Comparison of ENCODE assay signal across 10 cellular contexts in the genomic region with DNA sequence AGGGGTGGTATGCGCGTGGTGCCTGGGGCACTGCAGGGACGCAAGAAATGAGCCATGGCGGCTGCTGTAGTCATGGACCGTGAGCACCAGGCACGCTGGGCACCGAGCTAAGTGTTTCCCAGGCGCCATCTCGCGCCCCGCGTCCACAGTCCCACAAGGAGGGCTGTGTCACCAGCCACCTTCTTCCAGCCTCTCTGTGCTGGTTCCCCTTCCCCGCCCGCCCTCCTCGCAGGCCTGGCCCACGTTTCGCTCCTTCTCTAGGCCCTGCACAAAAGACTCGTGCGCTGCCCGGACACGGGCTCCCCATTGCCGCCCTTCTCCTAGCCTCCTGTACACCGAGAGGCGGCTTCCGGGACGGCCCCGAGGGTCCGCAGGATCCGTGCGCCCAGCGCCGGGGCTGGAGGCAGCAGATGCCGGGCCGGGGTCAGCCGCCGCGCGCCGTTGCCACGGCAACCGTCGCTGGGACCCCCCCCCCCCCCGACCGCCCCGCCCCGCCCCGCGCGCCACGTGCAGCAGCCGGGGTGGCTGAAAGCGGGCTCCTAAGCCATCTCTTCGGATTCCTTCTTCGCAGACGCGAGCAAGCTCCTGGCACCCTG.
DNase-seq lines count a peak whose midpoint lies in the region; ATAC-seq, FAIRE-seq and TF ChIP-seq lines count a peak whose summit lies in the region.
"Had no signal": no experiment of that assay in that cellular context is flagged by ENCODE, and none has a peak within 500 bp of the region (broad histone marks: within the 10 kb centered on the region; RNA-seq: fewer than 3 reads in every experiment).

No MANE protein-coding gene starts in this region.

- H3K27me3 ChIP-seq in H7 (ENCODE audit: control insufficient read depth, insufficient read depth, low read length) = peaks cover 12% of the 10 kb centered on the region
- H3K27me3 ChIP-seq in astrocyte (ENCODE audit: insufficient read depth, low read length) = peaks cover 18% of the 10 kb centered on the region
- H3K27me3 ChIP-seq in small intestine (ENCODE audit: control insufficient read depth in 2 of 2, insufficient read depth in 2 of 2, low read length in 2 of 2) = no peaks in the 10 kb centered on the region

- H3K4me3 ChIP-seq in H7 (ENCODE audit: insufficient read depth, low read depth, low read length) (peak overlapping the region; percentile 40), astrocyte (ENCODE audit: insufficient read depth, low read depth, low read length) (no peak overlapping the region), iPS-11a (ENCODE audit: low read depth, low read length) (peak overlapping the region; percentile 14), small intestine (ENCODE audit: low read depth in 1 of 2, low read length in 2 of 2) (no peak overlapping the region)

- H3K27me3 Mint-ChIP-seq in astrocyte (ENCODE audit: low read depth, unreplicated experiment) = peaks cover 32% of the 10 kb centered on the region

- 17 to 32% (median 27%) methylated on average over 47 to 56 of the region's 56 CpGs for WGBS in small intestine, 3 donors

- H3K27ac ChIP-seq in astrocyte (ENCODE audit: low read depth, low read length) = no peak overlapping the region
- H3K27ac ChIP-seq in small intestine (ENCODE audit: low read depth in 1 of 2, low read length in 1 of 2) = no peak overlapping the region

- H3K36me3 ChIP-seq in H7 (replicated peaks; ENCODE audit: control insufficient read depth, insufficient read depth, low read length) (no peaks in the 10 kb centered on the region), astrocyte (ENCODE audit: insufficient read depth, low read length) (no peaks in the 10 kb centered on the region), small intestine (ENCODE audit: control insufficient read depth in 2 of 2, insufficient read depth in 2 of 2, low read length in 2 of 2) (no peaks in the 10 kb centered on the region)

- H2AFZ ChIP-seq in astrocyte (ENCODE audit: low read depth, low read length) = peak overlapping the region; percentile 58

- H3K9me3 ChIP-seq in astrocyte (ENCODE audit: insufficient read depth, low read depth, low read length) (peaks cover 4% of the 10 kb centered on the region), small intestine (ENCODE audit: control insufficient read depth, low read depth) (no peaks in the 10 kb centered on the region)

- no peak for TF ChIP-seq CTCF in astrocyte (IDR thresholded peaks at IDR 0.05; ENCODE audit: insufficient read depth, low read depth, low read length)

- H3K4me2 ChIP-seq in astrocyte (ENCODE audit: low read length) = peak overlapping the region; percentile 76

- FAIRE-seq in astrocyte (lab: Jason Lieb, UNC) (no peak), small intestine (lab: Jason Lieb, UNC) (no peak)
- FAIRE-seq: H54 had no signal

- no peaks in the 10 kb centered on the region for H3K79me2 ChIP-seq in astrocyte (ENCODE audit: insufficient read depth, low read length)

- no peaks in the 10 kb centered on the region for H3K4me1 Mint-ChIP-seq in astrocyte (ENCODE audit: low read depth, unreplicated experiment)

- DNase-seq in H7 = peak; percentile 97
- DNase-seq in astrocyte (ENCODE audit: low read depth) = no peak
- peak; percentile 78 for DNase-seq in retina
- no peak for DNase-seq in COLO668 (lab: John Stamatoyannopoulos, UW; ENCODE audit: unreplicated experiment)
- no peak for DNase-seq in small intestine
- no peak for DNase-seq in NCI-H82 treated with DMSO at 0.1 percent for 48 hours (lab: John Stamatoyannopoulos, UW; ENCODE audit: unreplicated experiment)
- DNase-seq: NCI-H2029 had no signal

- H3K4me1 ChIP-seq in astrocyte (ENCODE audit: insufficient read depth, low read length) (no peaks in the 10 kb centered on the region), small intestine (ENCODE audit: control insufficient read depth in 2 of 2, insufficient read depth in 1 of 2, low read depth in 1 of 2, low read length in 1 of 2) (no peaks in the 10 kb centered on the region)

- no peak for ATAC-seq in HG03025 (IDR thresholded peaks at IDR 0.05; ENCODE audit: low FRiP score, unreplicated experiment)

- H3K9ac ChIP-seq in astrocyte (ENCODE audit: low read length) = no peak overlapping the region

- no peaks in the 10 kb centered on the region for H3K36me3 Mint-ChIP-seq in astrocyte (ENCODE audit: low read depth, unreplicated experiment)

- no peak overlapping the region for H3K27ac Mint-ChIP-seq in astrocyte (ENCODE audit: unreplicated experiment)

- peaks cover 9% of the 10 kb centered on the region for H3K9me3 Mint-ChIP-seq in astrocyte (ENCODE audit: unreplicated experiment)

- peak overlapping the region; percentile 73 for H3K4me3 Mint-ChIP-seq in astrocyte (ENCODE audit: unreplicated experiment)

- no peaks in the 10 kb centered on the region for H4K20me1 ChIP-seq in astrocyte (ENCODE audit: insufficient read depth, low read length)

Comparison
In these comparisons a context has a peak if more than half of its experiments do, and no peak if none do; other contexts are left out.
1. DNase-seq: peak in H7 (single experiment) and retina (single experiment); none in astrocyte (single experiment), COLO668 (single experiment), small intestine (single experiment) and NCI-H82 treated with DMSO at 0.1 percent for 48 hours (single experiment).
2. H3K4me3 ChIP-seq: peak in H7 (single experiment) and iPS-11a (single experiment); none in astrocyte (single experiment) and small intestine (0 of 2).